8 cellular contexts compared by ENCODE assay signal in the genomic region with DNA sequence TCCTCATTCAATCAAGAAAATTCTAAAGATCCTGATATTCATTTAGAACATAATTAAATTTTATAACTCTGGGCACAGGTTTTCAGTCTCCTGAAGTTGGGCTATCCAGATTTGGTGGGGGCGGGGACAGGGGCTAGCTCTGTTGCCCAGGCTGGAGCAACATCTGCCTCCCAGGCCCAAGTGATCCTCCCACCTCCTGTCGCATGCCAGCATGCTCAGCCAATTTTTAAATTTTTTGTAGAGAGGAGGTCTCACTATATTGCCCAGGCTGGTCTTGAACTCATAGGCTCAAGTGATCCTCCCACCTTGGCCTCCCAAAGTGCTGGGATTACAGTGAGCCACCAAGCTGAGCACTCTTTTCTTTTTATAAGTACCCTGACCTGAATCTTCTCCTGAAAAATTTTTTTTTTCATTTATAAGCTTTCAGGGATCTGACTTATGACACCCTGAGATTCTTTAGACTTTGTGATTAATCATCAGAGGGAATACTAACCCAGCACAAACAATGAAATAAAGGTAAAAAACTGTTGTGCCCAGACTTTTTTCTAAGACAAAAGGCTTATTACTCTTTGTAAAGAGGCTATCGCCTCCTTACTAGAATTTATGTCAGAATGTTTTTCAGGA.
DNase-seq lines count a peak whose midpoint lies in the region; ATAC-seq and TF ChIP-seq lines count a peak whose summit lies in the region.

No MANE protein-coding gene starts in this region.

- no peak for TF ChIP-seq CTCF in hepatocyte (IDR thresholded peaks at IDR 0.05; ENCODE audit: poor library complexity)

- peak; percentile 26 for DNase-seq in NK-92 treated with Interleukin-12 subunit alpha and Interleukin-12 subunit beta, amount 100 ng/mL, for 24 hours (lab: John Stamatoyannopoulos, UW)
- DNase-seq in NK-92 (lab: John Stamatoyannopoulos, UW; ENCODE audit: unreplicated experiment) (no peak), hepatocyte (ENCODE audit: low spot score) (no peak), superior temporal gyrus (ENCODE audit: extremely low spot score) (peak; percentile 4), middle frontal gyrus (ENCODE audit: extremely low spot score, low spot score) (no peak), GDM1 (lab: John Stamatoyannopoulos, UW) (no peak)
- peak; percentile 17 for DNase-seq in activated CD8-positive, alpha-beta T cell treated with anti-CD3 and anti-CD28 coated beads, Interleukin-2, amount 10 ng/mL, durations not matched to agents 7 days and 5 days

- H3K27ac Mint-ChIP-seq in activated CD8-positive, alpha-beta T cell treated with anti-CD3 and anti-CD28 coated beads, Interleukin-2, amount 10 ng/mL, durations not matched to agents 7 days and 5 days = peak overlapping the region; percentile 96

- peak overlapping the region; percentile 65 for H3K4me2 ChIP-seq in hepatocyte

- H3K9me3 ChIP-seq in hepatocyte (ENCODE audit: low read depth) = no peaks in the 10 kb centered on the region

- peak overlapping the region; percentile 72 for H3K4me3 Mint-ChIP-seq in activated CD8-positive, alpha-beta T cell treated with anti-CD3 and anti-CD28 coated beads, Interleukin-2, amount 10 ng/mL, durations not matched to agents 7 days and 5 days

- CTCF ChIA-PET in activated CD8-positive, alpha-beta T cell treated with anti-CD3 and anti-CD28 coated beads, Interleukin-2, amount 10 ng/mL, durations not matched to agents 7 days and 5 days (lab: Charles Lee) = interaction anchor here (1.2 to 12.3 kb wide), 7 partner anchors 15 to 77 kb away, joined by 3 to 102 read pairs (median 5); no protein-coding TSS in a partner anchor

- H3K79me2 ChIP-seq in hepatocyte = peaks cover 14% of the 10 kb centered on the region

- H3K4me1 ChIP-seq in hepatocyte (ENCODE audit: insufficient read depth) = peaks cover 31% of the 10 kb centered on the region

- peak overlapping the region; percentile 94 for H3K27ac ChIP-seq in hepatocyte

- peaks cover 23% of the 10 kb centered on the region for H3K36me3 Mint-ChIP-seq in activated CD8-positive, alpha-beta T cell treated with anti-CD3 and anti-CD28 coated beads, Interleukin-2, amount 10 ng/mL, durations not matched to agents 7 days and 5 days (ENCODE audit: low read depth)

- WGBS in hepatocyte (ENCODE audit: low lambda C conversion rate, missing lambda C conversion rate) = 94% methylated on average over 3 of the region's 3 CpGs

- H3K4me1 Mint-ChIP-seq in activated CD8-positive, alpha-beta T cell treated with anti-CD3 and anti-CD28 coated beads, Interleukin-2, amount 10 ng/mL, durations not matched to agents 7 days and 5 days (ENCODE audit: low read depth) = peaks cover 83% of the 10 kb centered on the region

- H3K9me3 Mint-ChIP-seq in activated CD8-positive, alpha-beta T cell treated with anti-CD3 and anti-CD28 coated beads, Interleukin-2, amount 10 ng/mL, durations not matched to agents 7 days and 5 days (ENCODE audit: insufficient read depth) = no peaks in the 10 kb centered on the region

- no peaks in the 10 kb centered on the region for H3K27me3 ChIP-seq in hepatocyte

- H4K20me1 ChIP-seq in hepatocyte (ENCODE audit: insufficient read depth, poor library complexity, severe bottlenecking) = no peaks in the 10 kb centered on the region

- H3K4me3 ChIP-seq in hepatocyte = no peak overlapping the region

- no peak for ATAC-seq in activated CD8-positive, alpha-beta T cell treated with anti-CD3 and anti-CD28 coated beads, Interleukin-2, amount 10 ng/mL, durations not matched to agents 7 days and 5 days
- ATAC-seq in HG02938 (IDR thresholded peaks at IDR 0.05; ENCODE audit: unreplicated experiment) = no peak

- POLR2A ChIA-PET in activated CD8-positive, alpha-beta T cell treated with anti-CD3 and anti-CD28 coated beads, Interleukin-2, amount 10 ng/mL, durations not matched to agents 7 days and 5 days (lab: Charles Lee) = interaction anchor here (1.3 to 11.5 kb wide), 6 partner anchors 10 to 76 kb away, joined by 3 to 461 read pairs (median 34); no protein-coding TSS in a partner anchor

- H2AFZ ChIP-seq in hepatocyte = no peak overlapping the region

- H3K27me3 Mint-ChIP-seq in activated CD8-positive, alpha-beta T cell treated with anti-CD3 and anti-CD28 coated beads, Interleukin-2, amount 10 ng/mL, durations not matched to agents 7 days and 5 days (ENCODE audit: low read depth) = no peaks in the 10 kb centered on the region

- H3K36me3 ChIP-seq in hepatocyte (replicated peaks; ENCODE audit: insufficient read depth, low read depth) = no peaks in the 10 kb centered on the region

- H3K9me2 ChIP-seq in hepatocyte (replicated peaks; ENCODE audit: insufficient read depth) = no peaks in the 10 kb centered on the region

Comparison
In these comparisons a context has a peak if more than half of its experiments do, and no peak if none do; other contexts are left out.
1. DNase-seq: peak in NK-92 treated with Interleukin-12 subunit alpha and Interleukin-12 subunit beta, amount 100 ng/mL, for 24 hours (single experiment), activated CD8-positive, alpha-beta T cell treated with anti-CD3 and anti-CD28 coated beads, Interleukin-2, amount 10 ng/mL, durations not matched to agents 7 days and 5 days (single experiment) and superior temporal gyrus (single experiment); none in NK-92 (single experiment), hepatocyte (single experiment), middle frontal gyrus (single experiment) and GDM1 (single experiment).